Comparison of ENCODE assay signal across 8 cellular contexts in genomic region chr14:79279645-79280399, GRCh38.
DNase-seq lines count a peak whose midpoint lies in the region; ATAC-seq and TF ChIP-seq lines count a peak whose summit lies in the region.

No MANE protein-coding gene starts in this region.

- H3K36me3 ChIP-seq in MM.1S (replicated peaks; ENCODE audit: insufficient read depth, low read length): no peaks in the 10 kb centered on the region
- H3K36me3 ChIP-seq in esophagus (ENCODE audit: control insufficient read depth in 2 of 2, insufficient read depth in 2 of 2, low read length in 1 of 2): no peaks in the 10 kb centered on the region

- no peak for ATAC-seq in HG02852 (IDR thresholded peaks at IDR 0.05; ENCODE audit: unreplicated experiment)

- H4K20me1 ChIP-seq in MM.1S (ENCODE audit: insufficient read depth, low read length): no peaks in the 10 kb centered on the region

- no peaks in the 10 kb centered on the region for H3F3A ChIP-seq in MM.1S (ENCODE audit: insufficient read depth, low read length)

- H2AFZ ChIP-seq in MM.1S (ENCODE audit: low read length): peak overlapping the region; percentile 42; the same call in 1 of the 2 replicates

- H3K4me3 ChIP-seq in MM.1S (ENCODE audit: low read length) (peak overlapping the region; percentile 31; the same call in 1 of the 2 replicates), esophagus (ENCODE audit: low read depth in 1 of 2, low read length in 2 of 2) (peak overlapping the region; percentile 56 to 57)

- DNase-seq in AG20443 (ENCODE audit: low spot score) (peak; percentile 9), MM.1S (no peak), neural crest cell (ENCODE audit: low read depth, low spot score) (peak; percentile 3), HCEC 1CT (no peak), T-helper 1 cell (no peak), GF-D8 (lab: John Stamatoyannopoulos, UW) (no peak)

- no peaks in the 10 kb centered on the region for H3K9me3 Mint-ChIP-seq in neural crest cell

- no peaks in the 10 kb centered on the region for H3K79me2 ChIP-seq in MM.1S (ENCODE audit: low read length)

- peak overlapping the region; percentile 98 for H3K4me3 Mint-ChIP-seq in neural crest cell

- H3K27ac Mint-ChIP-seq in neural crest cell (ENCODE audit: unreplicated experiment): no peak overlapping the region

- peak overlapping the region; percentile 41 for H3K4me2 ChIP-seq in MM.1S (ENCODE audit: low read depth, low read length)

- TF ChIP-seq CTCF in MM.1S (IDR thresholded peaks at IDR 0.05; ENCODE audit: low read length) (no peak), neural crest cell (conservative IDR thresholded peaks at IDR 0.05) (no peak)

- H3K9me3 ChIP-seq in MM.1S (replicated peaks; ENCODE audit: insufficient read depth, low read length): no peaks in the 10 kb centered on the region
- H3K9me3 ChIP-seq in esophagus (ENCODE audit: control insufficient read depth in 2 of 2, insufficient read depth in 1 of 2, low read depth in 1 of 2, low read length in 1 of 2): peaks cover 0 to 3% of the 10 kb centered on the region in 2 donors

- H3K27me3 ChIP-seq in MM.1S (replicated peaks; ENCODE audit: insufficient read depth, low read length) (no peaks in the 10 kb centered on the region), esophagus (ENCODE audit: control insufficient read depth in 1 of 2, insufficient read depth in 2 of 2, low read length in 2 of 2) (no peaks in the 10 kb centered on the region)

- no peaks in the 10 kb centered on the region for H3K36me3 Mint-ChIP-seq in neural crest cell (ENCODE audit: low read depth)

- H3K27me3 Mint-ChIP-seq in neural crest cell (ENCODE audit: low read depth): peaks cover 83% of the 10 kb centered on the region

- no peaks in the 10 kb centered on the region for H3K4me1 ChIP-seq in MM.1S (ENCODE audit: low read length)
- H3K4me1 ChIP-seq in esophagus (ENCODE audit: control insufficient read depth in 2 of 2, insufficient read depth in 2 of 2, low read length in 1 of 2): peaks cover 5 to 9% of the 10 kb centered on the region in 2 donors

- no peak overlapping the region for H3K9ac ChIP-seq in MM.1S (ENCODE audit: low read length)

- H3K9me2 ChIP-seq in MM.1S (replicated peaks; ENCODE audit: insufficient read depth, low read length): no peaks in the 10 kb centered on the region

- H3K27ac ChIP-seq in MM.1S (ENCODE audit: low read length): no peak overlapping the region
- H3K27ac ChIP-seq in esophagus (ENCODE audit: low read depth in 2 of 2, low read length in 1 of 2): peak overlapping the region in 1 of 2 donors; percentile 50

- WGBS in esophagus, 2 donors: 2 to 3% methylated on average over 34 of the region's 34 CpGs

- H3K4me1 Mint-ChIP-seq in neural crest cell: peaks cover 33% of the 10 kb centered on the region

Comparison
In these comparisons a context has a peak if more than half of its experiments do, and no peak if none do; other contexts are left out.
1. DNase-seq: peak in AG20443 (single experiment) and neural crest cell (single experiment); none in MM.1S (single experiment), HCEC 1CT (single experiment), T-helper 1 cell (0 of 5) and GF-D8 (single experiment).